In genomic region chr3:186107148-186108105, GRCh38 we compare ENCODE assay signal across 1 cellular context.
TF ChIP-seq lines count a peak whose summit lies in the region.

No MANE protein-coding gene starts in this region.

TF ChIP-seq in HEK293, 187 proteins besides CTCF, POLR2A, EP300 and RAD21 (continued from another document):
- TF ChIP-seq WT1 (tag by site-specific recombination; IDR thresholded peaks at IDR 0.05) (peak; percentile 25; the same call in 1 of the 2 replicates), GLI4 (tag by site-specific recombination; IDR thresholded peaks at IDR 0.05) (no peak), ZBTB10 (tag by site-specific recombination; IDR thresholded peaks at IDR 0.05) (peak; percentile 12; the same call in 1 of the 2 replicates), ZBTB26 (tag by site-specific recombination; optimal IDR thresholded peaks at IDR 0.05) (peak; percentile 79), PRDM4 (tag by site-specific recombination; IDR thresholded peaks at IDR 0.05) (0 out of 2 replicates have a peak, but pooled peaks have one; percentile 13), ZSCAN30 (tag by site-specific recombination; IDR thresholded peaks at IDR 0.05) (no peak), KLF1 (tag by site-specific recombination; IDR thresholded peaks at IDR 0.05) (peak; percentile 28; the same call in 1 of the 2 replicates), SP7 (tag by site-specific recombination; IDR thresholded peaks at IDR 0.05) (peak; percentile 54), GLIS1 (tag by site-specific recombination; IDR thresholded peaks at IDR 0.05) (peak; percentile 11; the same call in 1 of the 2 replicates), ZFHX2 (tag by site-specific recombination; conservative IDR thresholded peaks at IDR 0.05) (peak; percentile 58), KLF9 (tag by site-specific recombination; IDR thresholded peaks at IDR 0.05; ENCODE audit: low read depth) (peak; percentile 71), ZBTB8A (tag by site-specific recombination; IDR thresholded peaks at IDR 0.05) (peak; percentile 28; the same call in 1 of the 2 replicates), ZNF302 (tag by site-specific recombination; IDR thresholded peaks at IDR 0.05; ENCODE audit: low read depth) (no peak), ZSCAN18 (tag by site-specific recombination; IDR thresholded peaks at IDR 0.05) (no peak), ZNF704 (tag by site-specific recombination; IDR thresholded peaks at IDR 0.05) (no peak), GFI1B (tag by site-specific recombination; IDR thresholded peaks at IDR 0.05) (peak; percentile 54; the same call in 1 of the 2 replicates), FEZF1 (tag by site-specific recombination; IDR thresholded peaks at IDR 0.05) (0 out of 2 replicates have a peak, but pooled peaks have one; percentile 13), PRDM1 (tag by site-specific recombination; IDR thresholded peaks at IDR 0.05) (peak; percentile 76), ZNF707 (tag by site-specific recombination; IDR thresholded peaks at IDR 0.05) (no peak), EGR2 (tag by site-specific recombination; IDR thresholded peaks at IDR 0.05; ENCODE audit: low read depth) (peak; percentile 50; the same call in 1 of the 2 replicates), ZSCAN16 (tag by site-specific recombination; IDR thresholded peaks at IDR 0.05) (no peak), ZNF335 (tag by site-specific recombination; conservative IDR thresholded peaks at IDR 0.05) (peak; percentile 67; the same call in 1 of the 2 replicates), GLIS2 (tag by site-specific recombination; IDR thresholded peaks at IDR 0.05) (0 out of 2 replicates have a peak, but pooled peaks have one; percentile 17), BCL11B (tag by site-specific recombination; IDR thresholded peaks at IDR 0.05; ENCODE audit: low read depth) (peak; percentile 40; the same call in 1 of the 2 replicates), ZNF596 (tag by site-specific recombination; IDR thresholded peaks at IDR 0.05) (peak; percentile 77), ZNF132 (tag by site-specific recombination; IDR thresholded peaks at IDR 0.05; ENCODE audit: borderline replicate concordance) (no peak), HIC1 (tag by site-specific recombination; IDR thresholded peaks at IDR 0.05) (0 out of 2 replicates have a peak, but pooled peaks have one; percentile 62)
TF ChIP-seq in HEK293: peak in this region for 30.
